ENCODE assay signal across 1 cellular context in the genomic region with DNA sequence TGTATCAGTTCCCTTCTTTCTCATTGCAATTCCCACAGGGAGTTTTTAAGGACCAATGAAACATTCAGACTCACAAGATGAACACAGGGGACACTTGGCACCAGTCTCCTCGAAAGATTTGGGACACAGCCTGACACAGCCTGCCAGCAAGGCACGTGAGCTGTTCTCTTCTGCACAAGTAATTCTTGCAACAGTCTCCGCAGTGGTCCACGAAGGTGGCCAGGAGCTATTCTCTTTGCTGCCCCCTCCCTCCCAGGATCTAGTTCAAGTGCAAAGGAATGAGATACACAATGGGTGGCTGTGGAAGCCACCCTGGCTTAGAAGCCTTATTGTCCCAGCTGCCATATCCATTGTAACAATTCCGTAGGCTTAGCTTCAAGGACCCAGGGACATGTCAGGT.
TF ChIP-seq lines count a peak whose summit lies in the region.

No MANE protein-coding gene starts in this region.

TF ChIP-seq in SK-N-SH, 30 proteins besides CTCF, POLR2A, EP300 and RAD21 (continued from another document):
- TF ChIP-seq SIN3A (IDR thresholded peaks at IDR 0.05; ENCODE audit: borderline replicate concordance, low read depth, low read length) (no peak), NRF1 (IDR thresholded peaks at IDR 0.05; ENCODE audit: low read depth, low read length) (no peak), FOSL2 (IDR thresholded peaks at IDR 0.05; ENCODE audit: borderline replicate concordance, low read depth) (no peak), RFX5 (IDR thresholded peaks at IDR 0.05; ENCODE audit: low read length) (no peak), TEAD4 (IDR thresholded peaks at IDR 0.05; ENCODE audit: borderline replicate concordance, insufficient read depth) (no peak), NFIC (IDR thresholded peaks at IDR 0.05; ENCODE audit: borderline replicate concordance) (no peak)
- TF ChIP-seq, protein P1, sequence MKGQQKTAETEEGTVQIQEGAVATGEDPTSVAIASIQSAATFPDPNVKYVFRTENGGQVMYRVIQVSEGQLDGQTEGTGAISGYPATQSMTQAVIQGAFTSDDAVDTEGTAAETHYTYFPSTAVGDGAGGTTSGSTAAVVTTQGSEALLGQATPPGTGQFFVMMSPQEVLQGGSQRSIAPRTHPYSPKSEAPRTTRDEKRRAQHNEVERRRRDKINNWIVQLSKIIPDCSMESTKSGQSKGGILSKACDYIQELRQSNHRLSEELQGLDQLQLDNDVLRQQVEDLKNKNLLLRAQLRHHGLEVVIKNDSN (IDR thresholded peaks at IDR 0.05; ENCODE audit: borderline replicate concordance, low read depth): no peak
- TF ChIP-seq, protein P2, sequence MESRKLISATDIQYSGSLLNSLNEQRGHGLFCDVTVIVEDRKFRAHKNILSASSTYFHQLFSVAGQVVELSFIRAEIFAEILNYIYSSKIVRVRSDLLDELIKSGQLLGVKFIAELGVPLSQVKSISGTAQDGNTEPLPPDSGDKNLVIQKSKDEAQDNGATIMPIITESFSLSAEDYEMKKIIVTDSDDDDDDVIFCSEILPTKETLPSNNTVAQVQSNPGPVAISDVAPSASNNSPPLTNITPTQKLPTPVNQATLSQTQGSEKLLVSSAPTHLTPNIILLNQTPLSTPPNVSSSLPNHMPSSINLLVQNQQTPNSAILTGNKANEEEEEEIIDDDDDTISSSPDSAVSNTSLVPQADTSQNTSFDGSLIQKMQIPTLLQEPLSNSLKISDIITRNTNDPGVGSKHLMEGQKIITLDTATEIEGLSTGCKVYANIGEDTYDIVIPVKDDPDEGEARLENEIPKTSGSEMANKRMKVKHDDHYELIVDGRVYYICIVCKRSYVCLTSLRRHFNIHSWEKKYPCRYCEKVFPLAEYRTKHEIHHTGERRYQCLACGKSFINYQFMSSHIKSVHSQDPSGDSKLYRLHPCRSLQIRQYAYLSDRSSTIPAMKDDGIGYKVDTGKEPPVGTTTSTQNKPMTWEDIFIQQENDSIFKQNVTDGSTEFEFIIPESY (IDR thresholded peaks at IDR 0.05; ENCODE audit: borderline replicate concordance, low read depth): no peak
- TF ChIP-seq, protein P3, sequence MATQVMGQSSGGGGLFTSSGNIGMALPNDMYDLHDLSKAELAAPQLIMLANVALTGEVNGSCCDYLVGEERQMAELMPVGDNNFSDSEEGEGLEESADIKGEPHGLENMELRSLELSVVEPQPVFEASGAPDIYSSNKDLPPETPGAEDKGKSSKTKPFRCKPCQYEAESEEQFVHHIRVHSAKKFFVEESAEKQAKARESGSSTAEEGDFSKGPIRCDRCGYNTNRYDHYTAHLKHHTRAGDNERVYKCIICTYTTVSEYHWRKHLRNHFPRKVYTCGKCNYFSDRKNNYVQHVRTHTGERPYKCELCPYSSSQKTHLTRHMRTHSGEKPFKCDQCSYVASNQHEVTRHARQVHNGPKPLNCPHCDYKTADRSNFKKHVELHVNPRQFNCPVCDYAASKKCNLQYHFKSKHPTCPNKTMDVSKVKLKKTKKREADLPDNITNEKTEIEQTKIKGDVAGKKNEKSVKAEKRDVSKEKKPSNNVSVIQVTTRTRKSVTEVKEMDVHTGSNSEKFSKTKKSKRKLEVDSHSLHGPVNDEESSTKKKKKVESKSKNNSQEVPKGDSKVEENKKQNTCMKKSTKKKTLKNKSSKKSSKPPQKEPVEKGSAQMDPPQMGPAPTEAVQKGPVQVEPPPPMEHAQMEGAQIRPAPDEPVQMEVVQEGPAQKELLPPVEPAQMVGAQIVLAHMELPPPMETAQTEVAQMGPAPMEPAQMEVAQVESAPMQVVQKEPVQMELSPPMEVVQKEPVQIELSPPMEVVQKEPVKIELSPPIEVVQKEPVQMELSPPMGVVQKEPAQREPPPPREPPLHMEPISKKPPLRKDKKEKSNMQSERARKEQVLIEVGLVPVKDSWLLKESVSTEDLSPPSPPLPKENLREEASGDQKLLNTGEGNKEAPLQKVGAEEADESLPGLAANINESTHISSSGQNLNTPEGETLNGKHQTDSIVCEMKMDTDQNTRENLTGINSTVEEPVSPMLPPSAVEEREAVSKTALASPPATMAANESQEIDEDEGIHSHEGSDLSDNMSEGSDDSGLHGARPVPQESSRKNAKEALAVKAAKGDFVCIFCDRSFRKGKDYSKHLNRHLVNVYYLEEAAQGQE (IDR thresholded peaks at IDR 0.05; ENCODE audit: low read depth, low read length): no peak
